In the genomic region with DNA sequence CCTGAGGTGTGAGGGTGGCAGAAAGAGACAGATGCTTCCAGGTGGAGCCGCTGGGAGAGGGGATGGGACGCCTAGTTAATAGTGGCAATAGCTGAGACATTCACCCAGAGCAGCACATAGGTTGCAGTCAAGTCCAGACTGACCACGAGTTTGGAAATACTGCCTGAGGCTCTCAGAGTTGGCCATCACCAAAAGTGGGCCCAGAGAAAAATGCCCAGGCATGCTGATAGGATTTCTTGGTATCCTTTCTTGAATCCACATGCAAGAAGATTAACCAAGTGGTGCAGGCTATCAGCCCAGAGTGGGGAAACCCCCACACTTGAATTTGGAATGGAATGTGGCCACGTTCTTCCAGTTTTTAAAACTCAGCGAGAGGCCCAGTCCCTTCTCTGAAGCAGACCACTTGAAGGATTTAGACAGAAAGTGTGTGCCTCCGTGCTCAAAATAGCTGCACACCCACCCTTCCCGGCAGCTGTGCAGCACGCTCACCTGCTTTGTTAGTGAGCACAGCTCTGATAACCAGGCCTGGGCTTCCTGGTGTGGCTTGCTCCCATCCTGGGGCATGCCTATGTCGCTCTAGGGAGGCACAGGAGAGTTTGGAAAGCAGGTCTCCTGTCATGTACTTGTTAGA, we compare ENCODE assay signal across 18 cellular contexts. TPM values are rescaled to one million over a fixed set of nuclear protein-coding genes. Genes with fewer than 3 reads are reported as not detected.
DNase-seq lines count a peak whose midpoint lies in the region; ATAC-seq, FAIRE-seq and TF ChIP-seq lines count a peak whose summit lies in the region.
"Had no signal": no experiment of that assay in that cellular context is flagged by ENCODE, and none has a peak within 500 bp of the region (broad histone marks: within the 10 kb centered on the region; RNA-seq: fewer than 3 reads in every experiment).

No MANE protein-coding gene starts in this region.

- peak; percentile 29 for DNase-seq in AG09319 (ENCODE audit: extremely low read depth, low read depth)
- DNase-seq in CD8-positive, alpha-beta memory T cell = no peak
- DNase-seq in astrocyte (ENCODE audit: low read depth) = peak; percentile 37
- DNase-seq in lower lobe of right lung = no peak
- DNase-seq in omental fat pad (ENCODE audit: low spot score) = no peak
- DNase-seq in HuH-7.5 (ENCODE audit: low spot score) = no peak
- DNase-seq in stimulated activated CD4-positive, alpha-beta T cell treated with anti-CD3 and anti-CD28 coated beads, Interleukin-4, amount 100 ng/mL, for 1 hour = no peak
- DNase-seq in PC-9 = no peak
- DNase-seq: activated B cell treated with CpG ODN at 0.5 μM for 24 hours, anterior cingulate cortex, foreskin melanocyte, mesenchymal stem cell, NCI-H187, NCI-H524, occipital lobe had no signal

- no peaks in the 10 kb centered on the region for H3K9me2 ChIP-seq in PC-9 (ENCODE audit: insufficient read depth)

- H3K9me3 ChIP-seq in CD8-positive, alpha-beta memory T cell (ENCODE audit: low read length) = no peaks in the 10 kb centered on the region
- no peaks in the 10 kb centered on the region for H3K9me3 ChIP-seq in astrocyte (ENCODE audit: insufficient read depth, low read depth, low read length)
- no peaks in the 10 kb centered on the region for H3K9me3 ChIP-seq in lower lobe of right lung
- H3K9me3 ChIP-seq in PC-9 (ENCODE audit: insufficient read depth, low read depth) = no peaks in the 10 kb centered on the region

- peak overlapping the region; percentile 71 to 96 (median 82) for H3K27ac Mint-ChIP-seq in CD8-positive, alpha-beta memory T cell
- H3K27ac Mint-ChIP-seq in astrocyte (ENCODE audit: unreplicated experiment) = no peak overlapping the region
- H3K27ac Mint-ChIP-seq: activated B cell treated with CpG ODN at 0.5 μM for 24 hours had no signal

- no peaks in the 10 kb centered on the region for H3K9me3 Mint-ChIP-seq in CD8-positive, alpha-beta memory T cell
- no peaks in the 10 kb centered on the region for H3K9me3 Mint-ChIP-seq in astrocyte (ENCODE audit: unreplicated experiment)
- H3K9me3 Mint-ChIP-seq: activated B cell treated with CpG ODN at 0.5 μM for 24 hours had no signal

- CTCF ChIA-PET in CD8-positive, alpha-beta memory T cell (lab: Charles Lee) = no interaction called here
- CTCF ChIA-PET in PC-9 (lab: Charles Lee) = no interaction called here

- no peak for FAIRE-seq in astrocyte (lab: Jason Lieb, UNC)
- FAIRE-seq: GM12878 had no signal

- H3K27me3 ChIP-seq in CD8-positive, alpha-beta memory T cell (ENCODE audit: insufficient read depth, low read length, poor library complexity, severe bottlenecking) = no peaks in the 10 kb centered on the region
- H3K27me3 ChIP-seq in astrocyte (ENCODE audit: insufficient read depth, low read length) = no peaks in the 10 kb centered on the region
- no peaks in the 10 kb centered on the region for H3K27me3 ChIP-seq in lower lobe of right lung (ENCODE audit: low read depth)
- H3K27me3 ChIP-seq in PC-9 (ENCODE audit: insufficient read depth, low read depth) = no peaks in the 10 kb centered on the region

- peaks cover 3 to 87% (median 14%) of the 10 kb centered on the region in 3 donors for H3K36me3 Mint-ChIP-seq in CD8-positive, alpha-beta memory T cell
- peaks cover 26% of the 10 kb centered on the region for H3K36me3 Mint-ChIP-seq in astrocyte (ENCODE audit: low read depth, unreplicated experiment)

- H3K9ac ChIP-seq in astrocyte (ENCODE audit: low read length) = no peak overlapping the region

- H3K27ac ChIP-seq in CD8-positive, alpha-beta memory T cell (ENCODE audit: low read depth, low read length) = no peak overlapping the region
- H3K27ac ChIP-seq in astrocyte (ENCODE audit: low read depth, low read length) (no peak overlapping the region), lower lobe of right lung (peak overlapping the region; percentile 46), PC-9 (no peak overlapping the region)
- H3K27ac ChIP-seq: C4-2B had no signal

- POLR2A ChIA-PET in CD8-positive, alpha-beta memory T cell (lab: Charles Lee) = no interaction called here
- POLR2A ChIA-PET in PC-9 (lab: Charles Lee; ENCODE audit: unreplicated experiment) = interaction anchor here (0.5 to 0.8 kb wide), 2 partner anchors 16 to 22 kb away, joined by 3 to 13 read pairs; no protein-coding TSS in a partner anchor

- no peaks in the 10 kb centered on the region for H3K27me3 Mint-ChIP-seq in CD8-positive, alpha-beta memory T cell
- no peaks in the 10 kb centered on the region for H3K27me3 Mint-ChIP-seq in astrocyte (ENCODE audit: low read depth, unreplicated experiment)
- H3K27me3 Mint-ChIP-seq: activated B cell treated with CpG ODN at 0.5 μM for 24 hours had no signal

- ATAC-seq in lower lobe of right lung (peak; percentile 69 to 83), omental fat pad (ENCODE audit: low FRiP score) (no peak)
- ATAC-seq: GM12878 had no signal

- peaks cover 31 to 65% (median 64%) of the 10 kb centered on the region in 3 donors for H3K4me1 Mint-ChIP-seq in CD8-positive, alpha-beta memory T cell
- no peaks in the 10 kb centered on the region for H3K4me1 Mint-ChIP-seq in astrocyte (ENCODE audit: low read depth, unreplicated experiment)

- H3K4me2 ChIP-seq in astrocyte (ENCODE audit: low read length) = no peak overlapping the region
- no peak overlapping the region for H3K4me2 ChIP-seq in PC-9

- H3K4me1 ChIP-seq in CD8-positive, alpha-beta memory T cell (ENCODE audit: insufficient read depth, low read length) = peaks cover 37% of the 10 kb centered on the region
- no peaks in the 10 kb centered on the region for H3K4me1 ChIP-seq in astrocyte (ENCODE audit: insufficient read depth, low read length)
- H3K4me1 ChIP-seq in lower lobe of right lung = peaks cover 26% of the 10 kb centered on the region
- no peaks in the 10 kb centered on the region for H3K4me1 ChIP-seq in PC-9 (replicated peaks; ENCODE audit: insufficient read depth)

- peaks cover 7% of the 10 kb centered on the region for H3K79me2 ChIP-seq in astrocyte (ENCODE audit: insufficient read depth, low read length)
- 0 out of 2 replicates have a peak, but pooled peaks cover 5% of the 10 kb centered on the region for H3K79me2 ChIP-seq in PC-9 (ENCODE audit: low read depth)

- H3F3A ChIP-seq in PC-9 (ENCODE audit: insufficient read depth, low read depth) = peaks cover 61% of the 10 kb centered on the region

- peaks cover 32% of the 10 kb centered on the region for H3K36me3 ChIP-seq in CD8-positive, alpha-beta memory T cell (ENCODE audit: insufficient read depth, low read length)
- H3K36me3 ChIP-seq in astrocyte (ENCODE audit: insufficient read depth, low read length) (peaks cover 48% of the 10 kb centered on the region), lower lobe of right lung (peaks cover 96% of the 10 kb centered on the region), PC-9 (ENCODE audit: low read depth) (peaks cover 51% of the 10 kb centered on the region)

- H2AFZ ChIP-seq in astrocyte (ENCODE audit: low read depth, low read length) = no peak overlapping the region
- no peak overlapping the region for H2AFZ ChIP-seq in PC-9

- peaks cover 41% of the 10 kb centered on the region for H4K20me1 ChIP-seq in astrocyte (ENCODE audit: insufficient read depth, low read length)
- peaks cover 67% of the 10 kb centered on the region for H4K20me1 ChIP-seq in PC-9 (ENCODE audit: insufficient read depth)

- intact Hi-C loops in lower lobe of right lung (cut with DNase I) = no loop called here
- intact Hi-C loops in PC-9 (cut with micrococcal nuclease; ENCODE audit: unreplicated experiment) = no loop called here

- TF ChIP-seq CTCF in AG09319 (IDR thresholded peaks at IDR 0.05; ENCODE audit: low read depth, low read length) = no peak
- no peak for TF ChIP-seq CTCF in astrocyte (IDR thresholded peaks at IDR 0.05; ENCODE audit: insufficient read depth, low read depth, low read length)
- TF ChIP-seq CTCF in lower lobe of right lung (IDR thresholded peaks at IDR 0.05) = no peak
- TF ChIP-seq CTCF in omental fat pad (IDR thresholded peaks at IDR 0.05) = no peak
- no peak for TF ChIP-seq CTCF in PC-9 (conservative IDR thresholded peaks at IDR 0.05)

- H3K4me3 Mint-ChIP-seq in CD8-positive, alpha-beta memory T cell = no peak overlapping the region
- H3K4me3 Mint-ChIP-seq in astrocyte (ENCODE audit: unreplicated experiment) = no peak overlapping the region
- H3K4me3 Mint-ChIP-seq: activated B cell treated with CpG ODN at 0.5 μM for 24 hours had no signal

- no peak overlapping the region for H3K4me3 ChIP-seq in CD8-positive, alpha-beta memory T cell (ENCODE audit: low read length)
- H3K4me3 ChIP-seq in astrocyte (ENCODE audit: insufficient read depth, low read depth, low read length) (no peak overlapping the region), lower lobe of right lung (no peak overlapping the region), PC-9 (no peak overlapping the region)
- H3K4me3 ChIP-seq: GM12878, skin epidermis had no signal

- no TSS peak for BruUV-seq in PC-9 (replicated peaks; lab: Mats Ljungman, UMichigan)

RNA-seq across cellular contexts. Expression of a gene that starts 35.7 kb away (rescaled TPM):
- total RNA-seq in CD8-positive, alpha-beta memory T cell = 10 to 100 TPM; 26.5 to 28.4 TPM
- polyA plus RNA-seq in CD8-positive, alpha-beta memory T cell = 6.9 TPM
- total RNA-seq in astrocyte (0.31 and 0.64 TPM in 2 replicates), lower lobe of right lung (3.8 TPM), omental fat pad (10 to 100 TPM in 1 of 4 donors, 1 to 10 TPM in 3; 1.9 to 14.1 (median 6.5) TPM), PC-9 (2021) (4.1 and 5.0 TPM in 2 replicates)

Comparison
In these comparisons a context has a peak if more than half of its experiments do, and no peak if none do; other contexts are left out.
1. DNase-seq: peak in AG09319 (single experiment) and astrocyte (single experiment); none in CD8-positive, alpha-beta memory T cell (0 of 5), lower lobe of right lung (single experiment), omental fat pad (single experiment), HuH-7.5 (single experiment), stimulated activated CD4-positive, alpha-beta T cell treated with anti-CD3 and anti-CD28 coated beads, Interleukin-4, amount 100 ng/mL, for 1 hour (single experiment) and PC-9 (0 of 2).